ENCODE assay signal across 8 cellular contexts in genomic region chr6:116101298-116101718, GRCh38. TPM values are rescaled to one million over a fixed set of nuclear protein-coding genes. Genes with fewer than 3 reads are reported as not detected.
DNase-seq lines count a peak whose midpoint lies in the region; ATAC-seq lines count a peak whose summit lies in the region.

No MANE protein-coding gene starts in this region.

- DNase-seq in activated CD8-positive, alpha-beta memory T cell treated with anti-CD3 and anti-CD28 coated beads, Interleukin-2, amount 10 ng/mL, durations not matched to agents 7 days and 5 days = peak; percentile 87
- no peak for DNase-seq in activated CD8-positive, alpha-beta memory T cell treated with anti-CD3 and anti-CD28 coated beads, Interleukin-2, amount 50 U/mL, for 48 hours
- DNase-seq in activated T-helper 1 cell treated with anti-CD3 and anti-CD28 coated beads, Interleukin-12 subunit alpha, Interleukin-12 subunit beta, Interleukin-2, Interleukin-4 antibody, amounts not matched to agents 30 ng/mL and 10 ng/mL and 1 ng/mL, durations not matched to agents 14 hours and 24 hours and 36 hours (ENCODE audit: low spot score) = no peak
- DNase-seq in iPS DF 6.9 (ENCODE audit: low read depth, low spot score) = no peak
- peak; percentile 73 for DNase-seq in stimulated activated CD4-positive, alpha-beta T cell treated with anti-CD3 and anti-CD28 coated beads, Interleukin-4, amount 100 ng/mL, for 1 hour
- no peak for DNase-seq in NCI-H2081 treated with DMSO at 0.1 percent for 48 hours (lab: John Stamatoyannopoulos, UW)
- DNase-seq in DMS53 (lab: John Stamatoyannopoulos, UW) = no peak
- no peak for DNase-seq in activated CD4-positive, CD25-positive, alpha-beta regulatory T cell treated with anti-CD3 and anti-CD28 coated beads, Interleukin-2, amount 50 U/mL, for 72 hours

- 0 out of 2 replicates have a peak, but pooled peaks cover 1% of the 10 kb centered on the region for H3K4me1 ChIP-seq in iPS DF 6.9 (ENCODE audit: control insufficient read depth, insufficient read depth, low read length)

- H3K4me1 Mint-ChIP-seq in activated CD8-positive, alpha-beta memory T cell treated with anti-CD3 and anti-CD28 coated beads, Interleukin-2, amount 10 ng/mL, durations not matched to agents 7 days and 5 days = peaks cover 54% of the 10 kb centered on the region
- peaks cover 59% of the 10 kb centered on the region for H3K4me1 Mint-ChIP-seq in activated T-helper 1 cell treated with anti-CD3 and anti-CD28 coated beads, Interleukin-12 subunit alpha, Interleukin-12 subunit beta, Interleukin-2, Interleukin-4 antibody, amounts not matched to agents 30 ng/mL and 10 ng/mL and 1 ng/mL, durations not matched to agents 14 hours and 24 hours and 36 hours (ENCODE audit: low read depth)

- peak overlapping the region; percentile 85 for H3K4me3 Mint-ChIP-seq in activated CD8-positive, alpha-beta memory T cell treated with anti-CD3 and anti-CD28 coated beads, Interleukin-2, amount 10 ng/mL, durations not matched to agents 7 days and 5 days
- peak overlapping the region; percentile 95 for H3K4me3 Mint-ChIP-seq in activated T-helper 1 cell treated with anti-CD3 and anti-CD28 coated beads, Interleukin-12 subunit alpha, Interleukin-12 subunit beta, Interleukin-2, Interleukin-4 antibody, amounts not matched to agents 30 ng/mL and 10 ng/mL and 1 ng/mL, durations not matched to agents 14 hours and 24 hours and 36 hours

- CTCF ChIA-PET in activated CD8-positive, alpha-beta memory T cell treated with anti-CD3 and anti-CD28 coated beads, Interleukin-2, amount 10 ng/mL, durations not matched to agents 7 days and 5 days (lab: Charles Lee) = interaction anchor here (1.2 to 4.4 kb wide), 5 partner anchors 11 to 90 kb away, joined by 3 to 33 read pairs (median 8); no protein-coding TSS in a partner anchor

- peak; percentile 1 for ATAC-seq in activated CD8-positive, alpha-beta memory T cell treated with anti-CD3 and anti-CD28 coated beads, Interleukin-2, amount 10 ng/mL, durations not matched to agents 7 days and 5 days

- H3K27ac ChIP-seq in iPS DF 6.9 (ENCODE audit: low read length) = no peak overlapping the region

- no peaks in the 10 kb centered on the region for H3K27me3 Mint-ChIP-seq in activated CD8-positive, alpha-beta memory T cell treated with anti-CD3 and anti-CD28 coated beads, Interleukin-2, amount 10 ng/mL, durations not matched to agents 7 days and 5 days
- no peaks in the 10 kb centered on the region for H3K27me3 Mint-ChIP-seq in activated T-helper 1 cell treated with anti-CD3 and anti-CD28 coated beads, Interleukin-12 subunit alpha, Interleukin-12 subunit beta, Interleukin-2, Interleukin-4 antibody, amounts not matched to agents 30 ng/mL and 10 ng/mL and 1 ng/mL, durations not matched to agents 14 hours and 24 hours and 36 hours (ENCODE audit: insufficient read depth)

- no peaks in the 10 kb centered on the region for H3K27me3 ChIP-seq in iPS DF 6.9 (ENCODE audit: control insufficient read depth, insufficient read depth, low read length)

- intact Hi-C loops in activated T-helper 1 cell treated with anti-CD3 and anti-CD28 coated beads, Interleukin-12 subunit alpha, Interleukin-12 subunit beta, Interleukin-2, Interleukin-4 antibody, amounts not matched to agents 30 ng/mL and 10 ng/mL and 1 ng/mL, durations not matched to agents 14 hours and 24 hours and 36 hours (cut with micrococcal nuclease) = loop anchor here (1.0 to 10.0 kb wide), 7 partner anchors 153 to 581 kb away; partner anchors contain the start of genes KPNA5, RWDD1, TSPYL1 and TSPYL4

- no peaks in the 10 kb centered on the region for H3K36me3 ChIP-seq in iPS DF 6.9 (ENCODE audit: control insufficient read depth, insufficient read depth, low read length)

- peak overlapping the region; percentile 89 for H3K27ac Mint-ChIP-seq in activated CD8-positive, alpha-beta memory T cell treated with anti-CD3 and anti-CD28 coated beads, Interleukin-2, amount 10 ng/mL, durations not matched to agents 7 days and 5 days
- H3K27ac Mint-ChIP-seq in activated T-helper 1 cell treated with anti-CD3 and anti-CD28 coated beads, Interleukin-12 subunit alpha, Interleukin-12 subunit beta, Interleukin-2, Interleukin-4 antibody, amounts not matched to agents 30 ng/mL and 10 ng/mL and 1 ng/mL, durations not matched to agents 14 hours and 24 hours and 36 hours = peak overlapping the region; percentile 87

- H3K9me3 Mint-ChIP-seq in activated CD8-positive, alpha-beta memory T cell treated with anti-CD3 and anti-CD28 coated beads, Interleukin-2, amount 10 ng/mL, durations not matched to agents 7 days and 5 days (ENCODE audit: low read depth) = peaks cover 3% of the 10 kb centered on the region
- H3K9me3 Mint-ChIP-seq in activated T-helper 1 cell treated with anti-CD3 and anti-CD28 coated beads, Interleukin-12 subunit alpha, Interleukin-12 subunit beta, Interleukin-2, Interleukin-4 antibody, amounts not matched to agents 30 ng/mL and 10 ng/mL and 1 ng/mL, durations not matched to agents 14 hours and 24 hours and 36 hours = peaks cover 6% of the 10 kb centered on the region

- H3K4me3 ChIP-seq in iPS DF 6.9 (ENCODE audit: low read length) = peak overlapping the region; percentile 93; the same call in 1 of the 2 replicates

- peaks cover 4% of the 10 kb centered on the region for H3K36me3 Mint-ChIP-seq in activated CD8-positive, alpha-beta memory T cell treated with anti-CD3 and anti-CD28 coated beads, Interleukin-2, amount 10 ng/mL, durations not matched to agents 7 days and 5 days
- H3K36me3 Mint-ChIP-seq in activated T-helper 1 cell treated with anti-CD3 and anti-CD28 coated beads, Interleukin-12 subunit alpha, Interleukin-12 subunit beta, Interleukin-2, Interleukin-4 antibody, amounts not matched to agents 30 ng/mL and 10 ng/mL and 1 ng/mL, durations not matched to agents 14 hours and 24 hours and 36 hours (ENCODE audit: low read depth) = no peaks in the 10 kb centered on the region

- WGBS in iPS DF 6.9 (ENCODE audit: insufficient coverage, insufficient read length) = no CpG with 5 or more reads among the region's 12 CpGs

- H3K9me3 ChIP-seq in iPS DF 6.9 (ENCODE audit: control insufficient read depth, insufficient read depth, low read length) = no peaks in the 10 kb centered on the region

RNA-seq across cellular contexts. Expression of gene NT5DC1, which starts 0.7 kb away (rescaled TPM):
- total RNA-seq in activated CD8-positive, alpha-beta memory T cell treated with anti-CD3 and anti-CD28 coated beads, Interleukin-2, amount 10 ng/mL, durations not matched to agents 7 days and 5 days = 10 to 100 TPM; 26.4 to 43.7 TPM
- total RNA-seq in activated T-helper 1 cell treated with anti-CD3 and anti-CD28 coated beads, Interleukin-12 subunit alpha, Interleukin-12 subunit beta, Interleukin-2, Interleukin-4 antibody, amounts not matched to agents 30 ng/mL and 10 ng/mL and 1 ng/mL, durations not matched to agents 14 hours and 24 hours and 36 hours = 30.1 and 37.2 TPM in 2 replicates

RNA-seq across cellular contexts. Expression of gene COL10A1, which starts 24.6 kb away (rescaled TPM):
- not detected for total RNA-seq in activated CD8-positive, alpha-beta memory T cell treated with anti-CD3 and anti-CD28 coated beads, Interleukin-2, amount 10 ng/mL, durations not matched to agents 7 days and 5 days
- not detected in 2 replicates for total RNA-seq in activated T-helper 1 cell treated with anti-CD3 and anti-CD28 coated beads, Interleukin-12 subunit alpha, Interleukin-12 subunit beta, Interleukin-2, Interleukin-4 antibody, amounts not matched to agents 30 ng/mL and 10 ng/mL and 1 ng/mL, durations not matched to agents 14 hours and 24 hours and 36 hours

RNA-seq across cellular contexts. Expression of gene FRK, which starts 40.6 kb away (rescaled TPM):
- under 1 TPM; 0.09 to 0.12 TPM for total RNA-seq in activated CD8-positive, alpha-beta memory T cell treated with anti-CD3 and anti-CD28 coated beads, Interleukin-2, amount 10 ng/mL, durations not matched to agents 7 days and 5 days
- total RNA-seq in activated T-helper 1 cell treated with anti-CD3 and anti-CD28 coated beads, Interleukin-12 subunit alpha, Interleukin-12 subunit beta, Interleukin-2, Interleukin-4 antibody, amounts not matched to agents 30 ng/mL and 10 ng/mL and 1 ng/mL, durations not matched to agents 14 hours and 24 hours and 36 hours = 0.02 TPM in 1 of 2 replicates, not detected in the other

Comparison
In these comparisons a context has a peak if more than half of its experiments do, and no peak if none do; other contexts are left out.
1. DNase-seq: peak in activated CD8-positive, alpha-beta memory T cell treated with anti-CD3 and anti-CD28 coated beads, Interleukin-2, amount 10 ng/mL, durations not matched to agents 7 days and 5 days (single experiment) and stimulated activated CD4-positive, alpha-beta T cell treated with anti-CD3 and anti-CD28 coated beads, Interleukin-4, amount 100 ng/mL, for 1 hour (single experiment); none in activated CD8-positive, alpha-beta memory T cell treated with anti-CD3 and anti-CD28 coated beads, Interleukin-2, amount 50 U/mL, for 48 hours (single experiment), activated T-helper 1 cell treated with anti-CD3 and anti-CD28 coated beads, Interleukin-12 subunit alpha, Interleukin-12 subunit beta, Interleukin-2, Interleukin-4 antibody, amounts not matched to agents 30 ng/mL and 10 ng/mL and 1 ng/mL, durations not matched to agents 14 hours and 24 hours and 36 hours (single experiment), iPS DF 6.9 (single experiment), NCI-H2081 treated with DMSO at 0.1 percent for 48 hours (single experiment), DMS53 (single experiment) and activated CD4-positive, CD25-positive, alpha-beta regulatory T cell treated with anti-CD3 and anti-CD28 coated beads, Interleukin-2, amount 50 U/mL, for 72 hours (single experiment).